In genomic region chr19:38942471-38943181, GRCh38 we compare ENCODE assay signal across 22 cellular contexts. TPM values are rescaled to one million over a fixed set of nuclear protein-coding genes. Genes with fewer than 3 reads are reported as not detected.
"Had no signal": no experiment of that assay in that cellular context is flagged by ENCODE, and none has a peak within 500 bp of the region (broad histone marks: within the 10 kb centered on the region; RNA-seq: fewer than 3 reads in every experiment).

No MANE protein-coding gene starts in this region.

- H3K36me3 ChIP-seq: gastrocnemius medialis, thyroid gland, upper lobe of right lung had no signal

- ATAC-seq: activated CD8-positive, alpha-beta T cell treated with anti-CD3 and anti-CD28 coated beads, Interleukin-2, amount 10 ng/mL, durations not matched to agents 7 days and 5 days; activated naive CD4-positive, alpha-beta T cell treated with anti-CD3 and anti-CD28 coated beads, Interleukin-2, amount 50 U/mL, for 72 hours; effector memory CD8-positive, alpha-beta T cell; gastrocnemius medialis; upper lobe of right lung had no signal

- H3K4me1 ChIP-seq: ascending aorta, esophagus squamous epithelium, gastrocnemius medialis, thyroid gland, upper lobe of right lung had no signal

- H3K9me3 ChIP-seq: ascending aorta, esophagus squamous epithelium, gastrocnemius medialis, thyroid gland, upper lobe of right lung had no signal

- H3K27ac ChIP-seq: ascending aorta, brain microvascular endothelial cell, esophagus squamous epithelium, gastrocnemius medialis, thyroid gland, upper lobe of right lung had no signal

- H3K27me3 ChIP-seq: ascending aorta, brain microvascular endothelial cell, esophagus squamous epithelium, gastrocnemius medialis, thyroid gland, upper lobe of right lung had no signal

- FAIRE-seq: colon, endothelial cell of umbilical vein had no signal

- H3K4me3 ChIP-seq: ascending aorta, esophagus squamous epithelium, gastrocnemius medialis, thyroid gland, upper lobe of right lung had no signal

- DNase-seq: activated CD4-positive, alpha-beta T cell treated with anti-CD3 and anti-CD28 coated beads, Interleukin-2, amount 10 ng/mL, durations not matched to agents 24 days and 14 days; activated CD8-positive, alpha-beta T cell treated with anti-CD3 and anti-CD28 coated beads, Interleukin-2, amount 10 ng/mL, durations not matched to agents 7 days and 5 days; activated gamma-delta T cell; brain microvascular endothelial cell; caudate nucleus; effector memory CD8-positive, alpha-beta T cell; esophagus squamous epithelium; gastrocnemius medialis; head of caudate nucleus; hypothalamus; mesenchymal stem cell; nucleus accumbens; stimulated activated CD4-positive, alpha-beta T cell treated with anti-CD3 and anti-CD28 coated beads, Interleukin-4, amount 100 ng/mL, for 24 hours; substantia nigra; T-helper 2 cell; thyroid gland; upper lobe of right lung had no signal

RNA-seq across cellular contexts. Expression of gene CCER2, which starts 30.6 kb away (rescaled TPM):
- total RNA-seq: ascending aorta, dermis microvascular lymphatic vessel endothelial cell, endothelial cell of umbilical vein had no signal

RNA-seq across cellular contexts. Expression of gene FBXO17, which starts 32.9 kb away (rescaled TPM):
- total RNA-seq: activated CD4-positive, alpha-beta T cell treated with anti-CD3 and anti-CD28 coated beads, Interleukin-2, amount 10 ng/mL, durations not matched to agents 24 days and 14 days; activated CD8-positive, alpha-beta T cell treated with anti-CD3 and anti-CD28 coated beads, Interleukin-2, amount 10 ng/mL, durations not matched to agents 7 days and 5 days had no signal
